In the genomic region with DNA sequence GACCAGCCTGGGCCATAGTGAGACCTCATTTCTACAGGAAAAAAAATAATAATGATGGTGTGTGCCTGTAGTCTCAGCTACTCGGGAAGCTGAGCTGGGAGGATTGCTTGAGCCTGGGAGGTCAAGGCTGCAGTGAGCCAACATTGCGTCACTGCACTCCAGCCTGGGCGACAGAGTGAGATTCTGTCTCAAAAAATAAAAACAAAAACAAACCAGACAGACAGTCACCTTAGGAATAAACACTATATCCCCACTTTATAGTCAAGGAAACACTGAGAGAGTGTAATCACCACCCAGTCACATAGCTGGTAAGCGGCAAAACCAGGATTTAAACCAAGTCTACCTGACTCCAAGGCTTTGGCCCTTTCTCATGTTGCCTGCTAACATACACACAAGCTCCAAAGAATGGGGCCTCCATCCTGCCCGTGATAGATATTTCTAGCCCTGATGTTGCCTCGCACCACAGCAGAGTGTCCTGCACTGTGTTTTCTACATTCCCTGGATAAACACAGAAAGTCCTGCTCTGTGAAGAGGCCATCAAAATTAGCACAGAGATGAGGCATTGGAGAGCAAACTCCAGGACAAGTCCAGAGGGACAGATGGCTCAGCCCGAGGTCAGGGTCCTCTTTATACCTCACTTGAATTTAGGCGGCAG, we compare ENCODE assay signal across 2 cellular contexts.
TF ChIP-seq lines count a peak whose summit lies in the region.

No MANE protein-coding gene starts in this region.

TF ChIP-seq in A549, 52 proteins besides CTCF, POLR2A, EP300 and RAD21:
- TF ChIP-seq CEBPB (IDR thresholded peaks at IDR 0.05): peak; percentile 36 to 75; a peak in 3 of 4 replicates
- no peak for TF ChIP-seq BHLHE40 (IDR thresholded peaks at IDR 0.05; ENCODE audit: low read depth, low read length)

TF ChIP-seq in IMR-90, 13 proteins besides CTCF, POLR2A, EP300 and RAD21:
- TF ChIP-seq CEBPB (IDR thresholded peaks at IDR 0.05; ENCODE audit: low read depth, low read length) (peak; percentile 87), CHD1 (IDR thresholded peaks at IDR 0.05; ENCODE audit: low read depth, low read length) (no peak)
TF ChIP-seq in IMR-90: peak in this region for 1.
